Comparison of ENCODE assay signal across 10 cellular contexts in genomic region chr9:128903079-128903461, GRCh38. TPM values are rescaled to one million over a fixed set of nuclear protein-coding genes. Genes with fewer than 3 reads are reported as not detected.
A peak's percentile ranks its signal among the peaks of the same experiment; 100 is the strongest.
DNase-seq lines count a peak whose midpoint lies in the region; ATAC-seq, FAIRE-seq and TF ChIP-seq lines count a peak whose summit lies in the region.
"Had no signal": no experiment of that assay in that cellular context is flagged by ENCODE, and none has a peak within 500 bp of the region (broad histone marks: within the 10 kb centered on the region; RNA-seq: fewer than 3 reads in every experiment).

No MANE protein-coding gene starts in this region.

- H3K18ac ChIP-seq in mesenchymal stem cell (ENCODE audit: low read depth in 1 of 2, low read length in 2 of 2): no peak overlapping the region

- H3K79me2 ChIP-seq in astrocyte (ENCODE audit: insufficient read depth, low read length): peaks cover 81% of the 10 kb centered on the region

- H4K91ac ChIP-seq in mesenchymal stem cell (ENCODE audit: low read length): peak overlapping the region; percentile 55

- H2AK5ac ChIP-seq in mesenchymal stem cell (ENCODE audit: low read length, severe bottlenecking): peak overlapping the region; percentile 13

- no peak for DNase-seq in activated naive CD4-positive, alpha-beta T cell treated with anti-CD3 and anti-CD28 coated beads for 36 hours
- no peak for DNase-seq in activated naive CD4-positive, alpha-beta T cell treated with anti-CD3 and anti-CD28 coated beads, Interleukin-2, amount 50 U/mL, for 16 hours
- DNase-seq in astrocyte (ENCODE audit: low read depth) (no peak), mesenchymal stem cell (no peak), KG1 (lab: John Stamatoyannopoulos, UW) (no peak), mucosa of gallbladder (ENCODE audit: low spot score) (no peak)
- DNase-seq: endodermal cell, NCI-H2227 treated with DMSO at 0.1 percent for 48 hours had no signal

- H2BK5ac ChIP-seq in mesenchymal stem cell (ENCODE audit: low read depth, low read length, poor library complexity, severe bottlenecking): no peak overlapping the region

- H3K14ac ChIP-seq in mesenchymal stem cell (ENCODE audit: low read length in 2 of 2): peak overlapping the region in 1 of 2 experiments; percentile 9

- H3K27me3 ChIP-seq in astrocyte (ENCODE audit: insufficient read depth, low read length) (no peaks in the 10 kb centered on the region), mesenchymal stem cell (ENCODE audit: control insufficient read depth in 1 of 2, insufficient read depth in 1 of 2, low read length in 2 of 2) (no peaks in the 10 kb centered on the region)

- H3K27ac Mint-ChIP-seq in activated naive CD4-positive, alpha-beta T cell treated with anti-CD3 and anti-CD28 coated beads for 36 hours: peak overlapping the region; percentile 75
- H3K27ac Mint-ChIP-seq in astrocyte (ENCODE audit: unreplicated experiment): peak overlapping the region; percentile 41

- no peak overlapping the region for H2AFZ ChIP-seq in astrocyte (ENCODE audit: low read depth, low read length)
- H2AFZ ChIP-seq in mesenchymal stem cell (ENCODE audit: low read depth, low read length): no peak overlapping the region

- H3K27ac ChIP-seq in astrocyte (ENCODE audit: low read depth, low read length): no peak overlapping the region
- no peak overlapping the region for H3K27ac ChIP-seq in mesenchymal stem cell (ENCODE audit: low read length, poor library complexity, severe bottlenecking)
- H3K27ac ChIP-seq in urinary bladder (ENCODE audit: low read depth): peak overlapping the region; percentile 86

- no peak overlapping the region for H3K4me2 ChIP-seq in astrocyte (ENCODE audit: low read length)
- no peak overlapping the region for H3K4me2 ChIP-seq in mesenchymal stem cell (ENCODE audit: low read length, poor library complexity, severe bottlenecking)

- peak overlapping the region in 1 of 2 experiments; percentile 28 for H2BK12ac ChIP-seq in mesenchymal stem cell (ENCODE audit: low read length in 2 of 2)

- 100% methylated on average over 2 of the region's 2 CpGs for WGBS in mesenchymal stem cell
- WGBS in urinary bladder: 89% methylated on average over 2 of the region's 2 CpGs

- no peak for TF ChIP-seq CTCF in astrocyte (IDR thresholded peaks at IDR 0.05; ENCODE audit: insufficient read depth, low read depth, low read length)

- no peak overlapping the region for H3K9ac ChIP-seq in astrocyte (ENCODE audit: low read length)
- H3K9ac ChIP-seq in mesenchymal stem cell (ENCODE audit: low read length): no peak overlapping the region

- intact Hi-C loops in activated naive CD4-positive, alpha-beta T cell treated with anti-CD3 and anti-CD28 coated beads for 36 hours (cut with micrococcal nuclease): no loop called here

- H3K9me3 ChIP-seq in astrocyte (ENCODE audit: insufficient read depth, low read depth, low read length): no peaks in the 10 kb centered on the region
- H3K9me3 ChIP-seq in mesenchymal stem cell (ENCODE audit: control insufficient read depth, low read length): no peaks in the 10 kb centered on the region

- CTCF ChIA-PET in activated naive CD4-positive, alpha-beta T cell treated with anti-CD3 and anti-CD28 coated beads for 36 hours (lab: Charles Lee): interaction anchor here (1.0 kb wide), 1 partner anchor 25 kb away, joined by 3 read pairs; no protein-coding TSS in a partner anchor

- no peak overlapping the region for H4K8ac ChIP-seq in mesenchymal stem cell (ENCODE audit: low read length)

- peaks cover 8% of the 10 kb centered on the region for H3K36me3 ChIP-seq in astrocyte (ENCODE audit: insufficient read depth, low read length)
- peaks cover 30 to 54% of the 10 kb centered on the region in 2 experiments for H3K36me3 ChIP-seq in mesenchymal stem cell (ENCODE audit: control insufficient read depth in 1 of 2, insufficient read depth in 2 of 2, low read depth in 1 of 2, low read length in 2 of 2)
- H3K36me3 ChIP-seq in urinary bladder (ENCODE audit: insufficient read depth): peaks cover 6% of the 10 kb centered on the region

- H3K4me1 Mint-ChIP-seq in activated naive CD4-positive, alpha-beta T cell treated with anti-CD3 and anti-CD28 coated beads for 36 hours (ENCODE audit: low read depth): peaks cover 68% of the 10 kb centered on the region
- H3K4me1 Mint-ChIP-seq in astrocyte (ENCODE audit: low read depth, unreplicated experiment): peaks cover 10% of the 10 kb centered on the region
- H3K4me1 Mint-ChIP-seq: endodermal cell had no signal

- H3K23ac ChIP-seq in mesenchymal stem cell (ENCODE audit: low read length in 2 of 2): no peak overlapping the region

- ATAC-seq in GM18511 (IDR thresholded peaks at IDR 0.05; ENCODE audit: unreplicated experiment): no peak

- H3K4me3 Mint-ChIP-seq in activated naive CD4-positive, alpha-beta T cell treated with anti-CD3 and anti-CD28 coated beads for 36 hours: no peak overlapping the region
- no peak overlapping the region for H3K4me3 Mint-ChIP-seq in astrocyte (ENCODE audit: unreplicated experiment)
- H3K4me3 Mint-ChIP-seq: endodermal cell had no signal

- peak overlapping the region; percentile 62 for H2BK15ac ChIP-seq in mesenchymal stem cell (ENCODE audit: low read depth, poor library complexity, severe bottlenecking)

- H3K79me1 ChIP-seq in mesenchymal stem cell (replicated peaks; ENCODE audit: low read length, poor library complexity, severe bottlenecking): peaks cover 43% of the 10 kb centered on the region

- H3K4me3 ChIP-seq in astrocyte (ENCODE audit: insufficient read depth, low read depth, low read length): no peak overlapping the region
- no peak overlapping the region for H3K4me3 ChIP-seq in mesenchymal stem cell (ENCODE audit: insufficient read depth in 1 of 2, low read depth in 1 of 2, low read length in 2 of 2)
- no peak overlapping the region for H3K4me3 ChIP-seq in urinary bladder (ENCODE audit: low read depth, low read length)

- no peaks in the 10 kb centered on the region for H3K9me3 Mint-ChIP-seq in activated naive CD4-positive, alpha-beta T cell treated with anti-CD3 and anti-CD28 coated beads for 36 hours
- H3K9me3 Mint-ChIP-seq in astrocyte (ENCODE audit: unreplicated experiment): no peaks in the 10 kb centered on the region
- H3K9me3 Mint-ChIP-seq: endodermal cell had no signal

- no peak for FAIRE-seq in astrocyte (lab: Jason Lieb, UNC)

- peak overlapping the region in 1 of 2 experiments; percentile 1 for H3K4ac ChIP-seq in mesenchymal stem cell (ENCODE audit: low read depth in 1 of 2, low read length in 2 of 2)

- no peaks in the 10 kb centered on the region for H3K27me3 Mint-ChIP-seq in activated naive CD4-positive, alpha-beta T cell treated with anti-CD3 and anti-CD28 coated beads for 36 hours (ENCODE audit: low read depth)
- no peaks in the 10 kb centered on the region for H3K27me3 Mint-ChIP-seq in astrocyte (ENCODE audit: low read depth, unreplicated experiment)

- H2BK120ac ChIP-seq in mesenchymal stem cell (ENCODE audit: low read depth, low read length): no peak overlapping the region

- peaks cover 49% of the 10 kb centered on the region for H4K20me1 ChIP-seq in astrocyte (ENCODE audit: insufficient read depth, low read length)

- H3K36me3 Mint-ChIP-seq in activated naive CD4-positive, alpha-beta T cell treated with anti-CD3 and anti-CD28 coated beads for 36 hours (ENCODE audit: low read depth): peaks cover 9% of the 10 kb centered on the region
- peaks cover 16% of the 10 kb centered on the region for H3K36me3 Mint-ChIP-seq in astrocyte (ENCODE audit: low read depth, unreplicated experiment)

- peaks cover 7% of the 10 kb centered on the region for H3K4me1 ChIP-seq in astrocyte (ENCODE audit: insufficient read depth, low read length)
- H3K4me1 ChIP-seq in mesenchymal stem cell (ENCODE audit: control insufficient read depth, insufficient read depth, low read depth, low read length): peaks cover 31% of the 10 kb centered on the region
- H3K4me1 ChIP-seq in urinary bladder (ENCODE audit: insufficient read depth): no peaks in the 10 kb centered on the region

RNA-seq across cellular contexts. Expression of gene PHYHD1, which starts 17.7 kb away (rescaled TPM):
- under 1 TPM; 0.44 to 0.50 TPM for total RNA-seq in activated naive CD4-positive, alpha-beta T cell treated with anti-CD3 and anti-CD28 coated beads for 36 hours
- total RNA-seq in astrocyte: 4.6 and 6.1 TPM in 2 replicates
- 24.3 TPM for polyA plus RNA-seq in mesenchymal stem cell (2013, experiment 1 of 2)
- polyA plus RNA-seq in mesenchymal stem cell (2013, experiment 2 of 2): 25.0 TPM
- total RNA-seq in urinary bladder: 16.8 TPM
- 34.8 TPM for polyA plus RNA-seq in urinary bladder
- total RNA-seq in mucosa of gallbladder: 14.6 TPM

RNA-seq across cellular contexts. Expression of gene LRRC8A, which starts 21.1 kb away (rescaled TPM):
- 10 to 100 TPM; 13.1 to 13.2 TPM for total RNA-seq in activated naive CD4-positive, alpha-beta T cell treated with anti-CD3 and anti-CD28 coated beads for 36 hours
- total RNA-seq in astrocyte (103 and 104 TPM in 2 replicates), urinary bladder (17.1 TPM), mucosa of gallbladder (61.8 TPM)
- 45.4 TPM for polyA plus RNA-seq in mesenchymal stem cell (2013, experiment 1 of 2)
- polyA plus RNA-seq in mesenchymal stem cell (2013, experiment 2 of 2): 46.0 TPM
- polyA plus RNA-seq in urinary bladder: 62.3 TPM

RNA-seq across cellular contexts. Expression of gene KYAT1, which starts 21.3 kb away (rescaled TPM):
- 10 to 100 TPM; 29.6 to 33.6 TPM for total RNA-seq in activated naive CD4-positive, alpha-beta T cell treated with anti-CD3 and anti-CD28 coated beads for 36 hours
- total RNA-seq in astrocyte (9.3 and 10.1 TPM in 2 replicates), urinary bladder (5.4 TPM), mucosa of gallbladder (9.7 TPM)
- polyA plus RNA-seq in mesenchymal stem cell (2013, experiment 1 of 2): 5.2 TPM
- 5.6 TPM for polyA plus RNA-seq in mesenchymal stem cell (2013, experiment 2 of 2)
- polyA plus RNA-seq in urinary bladder: 7.8 TPM

RNA-seq across cellular contexts. Expression of gene DOLK, which starts 44.3 kb away (rescaled TPM):
- total RNA-seq in activated naive CD4-positive, alpha-beta T cell treated with anti-CD3 and anti-CD28 coated beads for 36 hours: 1 to 10 TPM; 2.5 to 2.7 TPM
- total RNA-seq in astrocyte: 19.8 and 22.1 TPM in 2 replicates
- 31.1 TPM for polyA plus RNA-seq in mesenchymal stem cell (2013, experiment 1 of 2)
- 31.0 TPM for polyA plus RNA-seq in mesenchymal stem cell (2013, experiment 2 of 2)
- 11.3 TPM for total RNA-seq in urinary bladder
- 16.4 TPM for polyA plus RNA-seq in urinary bladder
- 18.2 TPM for total RNA-seq in mucosa of gallbladder

RNA-seq across cellular contexts. Expression of gene NUP188, which starts 44.4 kb away (rescaled TPM):
- total RNA-seq in activated naive CD4-positive, alpha-beta T cell treated with anti-CD3 and anti-CD28 coated beads for 36 hours: 100 to 1,000 TPM; 101 to 112 TPM
- total RNA-seq in astrocyte (40.4 and 45.6 TPM in 2 replicates), urinary bladder (43.1 TPM), mucosa of gallbladder (28.2 TPM)
- 14.9 TPM for polyA plus RNA-seq in mesenchymal stem cell (2013, experiment 1 of 2)
- 14.6 TPM for polyA plus RNA-seq in mesenchymal stem cell (2013, experiment 2 of 2)
- polyA plus RNA-seq in urinary bladder: 20.3 TPM
